ENCODE assay signal across 1 cellular context in genomic region chr4:793109-793861, GRCh38.
A peak's percentile ranks its signal among the peaks of the same experiment; 100 is the strongest.
TF ChIP-seq lines count a peak whose summit lies in the region.

No MANE protein-coding gene starts in this region.

TF ChIP-seq in GM12878, 131 proteins besides CTCF, POLR2A, EP300 and RAD21 (continued from another document):
- TF ChIP-seq CHD2 (IDR thresholded peaks at IDR 0.05; ENCODE audit: borderline replicate concordance, low read depth, low read length) (0 out of 2 replicates have a peak, but pooled peaks have one; percentile 5), ETV6 (conservative IDR thresholded peaks at IDR 0.05 in 1 of 2, IDR thresholded peaks at IDR 0.05 in 1 of 2; ENCODE audit: borderline replicate concordance in 1 of 2, low read depth in 1 of 2) (no peak), STAT3 (IDR thresholded peaks at IDR 0.05; ENCODE audit: low read depth, low read length) (no peak)
